In the genomic region with DNA sequence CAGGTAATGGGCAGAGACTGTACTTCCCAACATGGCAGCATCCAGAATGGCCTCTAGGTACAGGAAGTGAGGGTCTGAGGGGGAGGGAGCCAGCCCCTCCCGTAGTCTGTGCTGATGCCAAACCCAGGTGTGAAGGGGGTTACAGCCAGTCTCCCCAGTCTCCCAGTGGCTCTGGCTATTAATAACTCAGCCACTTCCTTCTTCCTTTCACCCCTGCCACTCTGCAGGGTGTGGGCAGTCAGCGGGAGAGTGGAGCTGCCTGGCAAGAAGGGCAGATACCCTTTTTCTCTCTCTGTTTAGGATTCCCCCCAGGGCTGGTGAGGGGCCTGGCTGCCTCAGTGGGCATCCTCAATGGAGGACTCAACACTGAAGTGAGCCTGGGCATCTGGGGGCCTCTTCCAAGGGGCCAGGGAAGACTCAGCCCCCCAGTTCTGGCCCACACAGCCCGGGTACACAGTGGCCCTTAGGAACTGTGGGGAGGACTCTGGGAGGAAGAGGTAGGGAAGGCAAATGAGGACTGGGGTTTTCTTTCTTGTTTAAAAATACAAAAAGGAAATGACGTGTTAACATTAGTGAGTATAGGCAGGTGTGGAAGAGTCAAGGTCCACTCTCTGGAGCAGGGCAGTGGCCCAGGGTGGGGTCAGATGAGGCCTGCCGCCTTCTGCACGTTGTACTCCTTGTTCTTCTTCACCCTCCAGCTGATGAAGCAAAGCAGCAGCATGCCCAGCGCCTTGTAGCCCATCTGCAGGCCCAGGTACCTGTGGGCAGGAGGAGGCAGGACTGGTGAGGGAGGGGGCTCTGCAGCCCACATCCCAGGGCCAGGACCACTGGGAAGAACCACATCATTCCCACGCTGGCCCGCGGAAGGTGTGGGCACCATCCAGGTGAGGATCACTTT, we compare ENCODE assay signal across 29 cellular contexts. TPM values are rescaled to one million over a fixed set of nuclear protein-coding genes. Genes with fewer than 3 reads are reported as not detected.
A peak's percentile ranks its signal among the peaks of the same experiment; 100 is the strongest.
DNase-seq lines count a peak whose midpoint lies in the region; ATAC-seq and TF ChIP-seq lines count a peak whose summit lies in the region.
"Had no signal": no experiment of that assay in that cellular context is flagged by ENCODE, and none has a peak within 500 bp of the region (broad histone marks: within the 10 kb centered on the region; RNA-seq: fewer than 3 reads in every experiment).

No MANE protein-coding gene starts in this region.

- H3K36me3 ChIP-seq in mucosa of descending colon (ENCODE audit: low read depth): no peaks in the 10 kb centered on the region
- peaks cover 0 to 45% (median 0%) of the 10 kb centered on the region in 6 donors for H3K36me3 ChIP-seq in spleen
- H3K36me3 ChIP-seq: thoracic aorta had no signal

- TF ChIP-seq CTCF in mucosa of descending colon (IDR thresholded peaks at IDR 0.05) (no peak), spleen (IDR thresholded peaks at IDR 0.05 in 8 of 11, conservative IDR thresholded peaks at IDR 0.05 in 3 of 11) (no peak)

- H3K4me1 Mint-ChIP-seq in stimulated activated memory B cell treated with anti-CD40 and anti-IgM and Interleukin-4, amounts not matched to agents 10 μg/mL and 1 μg/mL and 100 μg/mL, for 72 hours: peaks cover 5% of the 10 kb centered on the region
- H3K4me1 Mint-ChIP-seq: activated naive CD8-positive, alpha-beta T cell treated with anti-CD3 and anti-CD28 coated beads, Interleukin-2, amount 10 ng/mL, durations not matched to agents 7 days and 5 days; IgD-negative memory B cell had no signal

- H3K4me3 ChIP-seq in mucosa of descending colon: no peak overlapping the region
- H3K4me3 ChIP-seq in spleen: no peak overlapping the region
- H3K4me3 ChIP-seq: GM23248, thoracic aorta had no signal

- no peak overlapping the region for H3K4me3 Mint-ChIP-seq in stimulated activated memory B cell treated with anti-CD40 and anti-IgM and Interleukin-4, amounts not matched to agents 10 μg/mL and 1 μg/mL and 100 μg/mL, for 72 hours
- H3K4me3 Mint-ChIP-seq: activated CD8-positive, alpha-beta T cell treated with anti-CD3 and anti-CD28 coated beads for 36 hours; activated naive CD8-positive, alpha-beta T cell treated with anti-CD3 and anti-CD28 coated beads, Interleukin-2, amount 10 ng/mL, durations not matched to agents 7 days and 5 days; CD8-positive, alpha-beta T cell; IgD-negative memory B cell had no signal

- ATAC-seq in mucosa of descending colon (peak; percentile 94), GM18505 (IDR thresholded peaks at IDR 0.05; ENCODE audit: unreplicated experiment) (no peak)
- ATAC-seq in stimulated activated memory B cell treated with anti-CD40 and anti-IgM and Interleukin-4, amounts not matched to agents 10 μg/mL and 1 μg/mL and 100 μg/mL, for 72 hours: no peak
- ATAC-seq: activated CD8-positive, alpha-beta T cell treated with anti-CD3 and anti-CD28 coated beads for 36 hours; CD8-positive, alpha-beta T cell; sciatic nerve had no signal

- no peaks in the 10 kb centered on the region for H3K9me3 Mint-ChIP-seq in stimulated activated memory B cell treated with anti-CD40 and anti-IgM and Interleukin-4, amounts not matched to agents 10 μg/mL and 1 μg/mL and 100 μg/mL, for 72 hours
- H3K9me3 Mint-ChIP-seq: activated CD8-positive, alpha-beta T cell treated with anti-CD3 and anti-CD28 coated beads for 36 hours; activated naive CD8-positive, alpha-beta T cell treated with anti-CD3 and anti-CD28 coated beads, Interleukin-2, amount 10 ng/mL, durations not matched to agents 7 days and 5 days; CD8-positive, alpha-beta T cell; IgD-negative memory B cell had no signal

- H3K27ac Mint-ChIP-seq in stimulated activated memory B cell treated with anti-CD40 and anti-IgM and Interleukin-4, amounts not matched to agents 10 μg/mL and 1 μg/mL and 100 μg/mL, for 72 hours: no peak overlapping the region
- H3K27ac Mint-ChIP-seq: activated CD8-positive, alpha-beta T cell treated with anti-CD3 and anti-CD28 coated beads for 36 hours; activated naive CD8-positive, alpha-beta T cell treated with anti-CD3 and anti-CD28 coated beads, Interleukin-2, amount 10 ng/mL, durations not matched to agents 7 days and 5 days; CD8-positive, alpha-beta T cell; IgD-negative memory B cell; progenitor cell of endocrine pancreas had no signal

- no peak overlapping the region for H3K27ac ChIP-seq in spleen
- H3K27ac ChIP-seq: GM23248, thoracic aorta had no signal

- WGBS in spleen, 5 donors: 67 to 72% (median 69%) methylated on average over 10 of the region's 10 CpGs

- H3K4me1 ChIP-seq in mucosa of descending colon (ENCODE audit: low read depth): peaks cover 7% of the 10 kb centered on the region
- peaks cover 0 to 19% (median 2%) of the 10 kb centered on the region in 6 donors for H3K4me1 ChIP-seq in spleen

- intact Hi-C loops in mucosa of descending colon (cut with DNase I, micrococcal nuclease) (no loop called here), spleen (cut with DNase I; ENCODE audit: low total_unique reads) (loop anchor here (5.0 kb wide), 1 partner anchor 278 kb away; no protein-coding TSS in a partner anchor)

- H3K36me3 Mint-ChIP-seq in stimulated activated memory B cell treated with anti-CD40 and anti-IgM and Interleukin-4, amounts not matched to agents 10 μg/mL and 1 μg/mL and 100 μg/mL, for 72 hours: no peaks in the 10 kb centered on the region
- H3K36me3 Mint-ChIP-seq: activated naive CD8-positive, alpha-beta T cell treated with anti-CD3 and anti-CD28 coated beads, Interleukin-2, amount 10 ng/mL, durations not matched to agents 7 days and 5 days; CD8-positive, alpha-beta T cell had no signal

- H3K27me3 ChIP-seq in spleen (replicated peaks in 1 of 7): no peaks in the 10 kb centered on the region

- H3K9me3 ChIP-seq in mucosa of descending colon (no peaks in the 10 kb centered on the region), spleen (no peaks in the 10 kb centered on the region)
- H3K9me3 ChIP-seq: thoracic aorta had no signal

- TF ChIP-seq POLR2A in spleen (IDR thresholded peaks at IDR 0.05): no peak
- TF ChIP-seq POLR2A in GM18505 (IDR thresholded peaks at IDR 0.05; ENCODE audit: borderline replicate concordance, extremely low read depth, insufficient read depth, insufficient read length): no peak

- peak; percentile 14 for DNase-seq in LoVo (ENCODE audit: low spot score)
- peak; percentile 42 for DNase-seq in activated CD8-positive, alpha-beta memory T cell treated with anti-CD3 and anti-CD28 coated beads, Interleukin-2, amount 50 U/mL, for 48 hours
- DNase-seq in mucosa of descending colon: peak; percentile 70 to 78 (median 71)
- DNase-seq in spleen: peak; percentile 54
- DNase-seq in NCI-H2196 (lab: John Stamatoyannopoulos, UW; ENCODE audit: unreplicated experiment): no peak
- DNase-seq in NCI-H2107 (lab: John Stamatoyannopoulos, UW): no peak
- DNase-seq: activated CD4-positive, alpha-beta T cell treated with anti-CD3 and anti-CD28 coated beads for 1 hour; activated CD8-positive, alpha-beta T cell treated with anti-CD3 and anti-CD28 coated beads for 36 hours; activated effector memory CD4-positive, alpha-beta T cell treated with anti-CD3 and anti-CD28 coated beads, Interleukin-2, amount 50 U/mL, for 16 hours; activated naive CD8-positive, alpha-beta T cell treated with anti-CD3 and anti-CD28 coated beads, Interleukin-2, amount 10 ng/mL, durations not matched to agents 7 days and 5 days; activated T-cell treated with anti-CD3 and anti-CD28 coated beads, Interleukin-2, amount 50 U/mL, for 1 hour; caudate nucleus; dermis blood vessel endothelial cell; GM23248; midbrain; NCI-H1105 treated with DMSO at 0.1 percent for 48 hours; NCI-H2029; NCI-H345; NCI-H748 treated with DMSO at 0.1 percent for 48 hours; stimulated activated CD4-positive, alpha-beta T cell treated with anti-CD3 and anti-CD28 coated beads, Interleukin-15, amount 100 ng/mL, for 24 hours; stimulated activated naive CD4-positive, alpha-beta T cell; T-helper 1 cell had no signal

- peaks cover 11% of the 10 kb centered on the region for H3K27me3 Mint-ChIP-seq in stimulated activated memory B cell treated with anti-CD40 and anti-IgM and Interleukin-4, amounts not matched to agents 10 μg/mL and 1 μg/mL and 100 μg/mL, for 72 hours
- H3K27me3 Mint-ChIP-seq: activated CD8-positive, alpha-beta T cell treated with anti-CD3 and anti-CD28 coated beads for 36 hours; IgD-negative memory B cell had no signal

RNA-seq across cellular contexts. Expression of a gene that starts 38.6 kb away (rescaled TPM):
- total RNA-seq in mucosa of descending colon: 10 to 100 TPM in 1 of 3 donors, 1 to 10 TPM in 2; 4.1 to 11.6 (median 4.8) TPM
- total RNA-seq in spleen: 10 to 100 TPM in 2 of 7 donors, 1 to 10 TPM in 5; 6.1 to 20.4 (median 9.7) TPM
- polyA plus RNA-seq in spleen: 1 to 10 TPM; 1.3 to 8.3 (median 6.7) TPM

Comparison
In these comparisons a context has a peak if more than half of its experiments do, and no peak if none do; other contexts are left out.
1. DNase-seq: peak in LoVo (single experiment), activated CD8-positive, alpha-beta memory T cell treated with anti-CD3 and anti-CD28 coated beads, Interleukin-2, amount 50 U/mL, for 48 hours (single experiment), mucosa of descending colon (3 of 3) and spleen (single experiment); none in NCI-H2196 (single experiment) and NCI-H2107 (single experiment).